ENCODE assay signal across 8 cellular contexts in the genomic region with DNA sequence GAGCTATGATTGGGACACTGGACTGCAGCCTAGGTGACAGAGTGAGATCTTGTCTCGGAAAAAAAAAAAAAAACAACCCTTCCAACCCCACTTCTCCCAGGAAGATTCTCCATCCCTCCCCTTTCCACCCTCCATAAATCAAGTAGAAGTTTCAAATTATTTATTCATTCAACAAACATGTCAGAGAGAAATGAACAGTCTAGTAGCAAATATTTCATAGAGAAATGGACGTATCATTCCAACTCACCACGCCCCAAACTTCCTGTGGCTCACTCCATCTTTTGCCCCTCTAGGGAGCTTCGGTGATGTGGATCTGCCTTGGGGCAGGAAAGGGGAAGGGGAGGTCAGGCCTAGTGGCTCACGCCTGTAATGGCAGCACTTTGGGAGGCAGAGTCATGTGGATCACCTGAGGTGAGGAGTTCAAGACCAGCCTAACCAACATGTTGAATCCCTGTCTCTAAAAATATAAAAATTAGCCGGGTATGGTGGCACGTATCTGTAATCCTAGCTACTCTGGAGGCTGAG. TPM values are rescaled to one million over a fixed set of nuclear protein-coding genes. Genes with fewer than 3 reads are reported as not detected.
DNase-seq lines count a peak whose midpoint lies in the region; ATAC-seq lines count a peak whose summit lies in the region.

No MANE protein-coding gene starts in this region.

- no peak overlapping the region for H3K14ac ChIP-seq in neuronal stem cell (ENCODE audit: low read length)

- H2BK12ac ChIP-seq in neuronal stem cell (ENCODE audit: low read length), result no peak overlapping the region

- H3K27ac Mint-ChIP-seq in CD8-positive, alpha-beta memory T cell, result peak overlapping the region; percentile 57 to 89 (median 81)

- no peaks in the 10 kb centered on the region for H3K9me3 ChIP-seq in CD8-positive, alpha-beta memory T cell (ENCODE audit: low read length)
- H3K9me3 ChIP-seq in NT2/D1 (ENCODE audit: insufficient read depth, low read length) (no peaks in the 10 kb centered on the region), neuronal stem cell (replicated peaks in 1 of 2; ENCODE audit: control insufficient read depth in 2 of 2, insufficient read depth in 1 of 2, low read depth in 1 of 2, low read length in 2 of 2) (no peaks in the 10 kb centered on the region)
- no peaks in the 10 kb centered on the region for H3K9me3 ChIP-seq in effector memory CD4-positive, alpha-beta T cell (ENCODE audit: control insufficient read depth, low read length)

- H3K4me3 ChIP-seq in CD8-positive, alpha-beta memory T cell (ENCODE audit: low read length), result peak overlapping the region; percentile 42
- H3K4me3 ChIP-seq in NT2/D1 (ENCODE audit: insufficient read length, low read depth) (peak overlapping the region; percentile 22), neuronal stem cell (ENCODE audit: low read length in 2 of 2) (peak overlapping the region; percentile 16 to 87)
- peak overlapping the region; percentile 96 for H3K4me3 ChIP-seq in effector memory CD4-positive, alpha-beta T cell (ENCODE audit: insufficient read depth, low read depth, low read length, poor library complexity, severe bottlenecking)

- POLR2A ChIA-PET in CD8-positive, alpha-beta memory T cell (lab: Charles Lee), result interaction anchor here (0.6 to 2.8 kb wide), 4 partner anchors 8 to 75 kb away, joined by 3 to 23 read pairs (median 4); a partner anchor contains a TSS

- CTCF ChIA-PET in CD8-positive, alpha-beta memory T cell (lab: Charles Lee), result interaction anchor here (0.7 to 6.1 kb wide), 5 partner anchors 8 to 31 kb away, joined by 3 to 22 read pairs (median 3); a partner anchor contains a TSS

- peak overlapping the region; percentile 75 for H3K27ac ChIP-seq in CD8-positive, alpha-beta memory T cell (ENCODE audit: low read depth, low read length)
- peak overlapping the region; percentile 89 for H3K27ac ChIP-seq in effector memory CD4-positive, alpha-beta T cell (ENCODE audit: insufficient read depth, low read length, poor library complexity, severe bottlenecking)
- peak overlapping the region; percentile 63 for H3K27ac ChIP-seq in neuronal stem cell (replicated peaks; ENCODE audit: low read length)

- no peak overlapping the region for H3K23ac ChIP-seq in neuronal stem cell (ENCODE audit: low read depth, low read length, poor library complexity)

- peaks cover 36 to 67% (median 47%) of the 10 kb centered on the region in 3 donors for H3K4me1 Mint-ChIP-seq in CD8-positive, alpha-beta memory T cell

- peak overlapping the region; percentile 92 for H3K4me2 ChIP-seq in neuronal stem cell (ENCODE audit: insufficient read depth, low read length, poor library complexity, severe bottlenecking)

- peak in 1 of 5 donors; percentile 38 for DNase-seq in CD8-positive, alpha-beta memory T cell
- DNase-seq in NT2/D1 (ENCODE audit: low read depth, low spot score), result no peak
- no peak for DNase-seq in effector memory CD4-positive, alpha-beta T cell
- no peak for DNase-seq in neuronal stem cell (ENCODE audit: low spot score)
- DNase-seq in NCI-H748 treated with DMSO at 0.1 percent for 48 hours (lab: John Stamatoyannopoulos, UW), result no peak
- DNase-seq in kidney glomerular epithelial cell (lab: John Stamatoyannopoulos, UW), result no peak
- no peak for DNase-seq in DMS 273 (lab: John Stamatoyannopoulos, UW; ENCODE audit: unreplicated experiment)

- H2BK15ac ChIP-seq in neuronal stem cell (ENCODE audit: low read length), result no peak overlapping the region

- H3K9me3 Mint-ChIP-seq in CD8-positive, alpha-beta memory T cell, result no peaks in the 10 kb centered on the region

- H3K27me3 Mint-ChIP-seq in CD8-positive, alpha-beta memory T cell, result no peaks in the 10 kb centered on the region

- H4K91ac ChIP-seq in neuronal stem cell (ENCODE audit: low read depth, low read length, poor library complexity), result no peak overlapping the region

- H3K4me1 ChIP-seq in CD8-positive, alpha-beta memory T cell (ENCODE audit: insufficient read depth, low read length), result peaks cover 49% of the 10 kb centered on the region
- H3K4me1 ChIP-seq in NT2/D1 (ENCODE audit: insufficient read depth, insufficient read length), result peaks cover 23% of the 10 kb centered on the region
- peaks cover 32% of the 10 kb centered on the region for H3K4me1 ChIP-seq in effector memory CD4-positive, alpha-beta T cell (ENCODE audit: control insufficient read depth, insufficient read depth, low read length, poor library complexity, severe bottlenecking)
- peaks cover 5 to 11% of the 10 kb centered on the region in 2 donors for H3K4me1 ChIP-seq in neuronal stem cell (ENCODE audit: control insufficient read depth in 2 of 2, insufficient read depth in 1 of 2, low read depth in 1 of 2, low read length in 2 of 2)

- peaks cover 13% of the 10 kb centered on the region for H3K36me3 ChIP-seq in CD8-positive, alpha-beta memory T cell (ENCODE audit: insufficient read depth, low read length)
- H3K36me3 ChIP-seq in NT2/D1 (ENCODE audit: insufficient read depth, insufficient read length, low read length), result peaks cover 32% of the 10 kb centered on the region
- H3K36me3 ChIP-seq in effector memory CD4-positive, alpha-beta T cell (ENCODE audit: control insufficient read depth, insufficient read depth, low read length), result peaks cover 22% of the 10 kb centered on the region
- H3K36me3 ChIP-seq in neuronal stem cell (replicated peaks in 1 of 2; ENCODE audit: control insufficient read depth in 2 of 2, insufficient read depth in 2 of 2, low read length in 2 of 2), result peaks cover 19 to 34% of the 10 kb centered on the region in 2 donors

- H4K8ac ChIP-seq in neuronal stem cell (ENCODE audit: low read depth, low read length), result no peak overlapping the region

- H3K18ac ChIP-seq in neuronal stem cell (ENCODE audit: low read length), result peak overlapping the region; percentile 24

- H3K79me1 ChIP-seq in neuronal stem cell (ENCODE audit: low read depth, low read length), result peaks cover 5% of the 10 kb centered on the region

- H3K36me3 Mint-ChIP-seq in CD8-positive, alpha-beta memory T cell, result peaks cover 0 to 35% (median 0%) of the 10 kb centered on the region in 3 donors

- H2BK120ac ChIP-seq in neuronal stem cell (ENCODE audit: low read depth, low read length), result no peak overlapping the region

- H3K9ac ChIP-seq in NT2/D1 (ENCODE audit: insufficient read length, low read depth) (peak overlapping the region; percentile 92), neuronal stem cell (ENCODE audit: low read depth, low read length, poor library complexity) (no peak overlapping the region)

- ATAC-seq in GM19455 (IDR thresholded peaks at IDR 0.05; ENCODE audit: unreplicated experiment), result no peak

- H3K4me3 Mint-ChIP-seq in CD8-positive, alpha-beta memory T cell, result peak overlapping the region; percentile 82 to 93 (median 83)

- peak overlapping the region; percentile 88 for H2AFZ ChIP-seq in neuronal stem cell (ENCODE audit: low read length)

- H2AK5ac ChIP-seq in neuronal stem cell (ENCODE audit: low read depth, low read length), result no peak overlapping the region

- WGBS in neuronal stem cell (ENCODE audit: extremely low coverage in 2 of 2, insufficient read length in 2 of 2, insufficient replicate concordance in 1 of 2), 2 donors, result no CpG with 5 or more reads among the region's 7 CpGs

- no peak overlapping the region for H2BK5ac ChIP-seq in neuronal stem cell (ENCODE audit: low read length)

- no peak overlapping the region for H3K4ac ChIP-seq in neuronal stem cell (ENCODE audit: low read length)

- no peaks in the 10 kb centered on the region for H3K27me3 ChIP-seq in CD8-positive, alpha-beta memory T cell (ENCODE audit: insufficient read depth, low read length, poor library complexity, severe bottlenecking)
- H3K27me3 ChIP-seq in NT2/D1 (ENCODE audit: insufficient read depth, insufficient read length), result no peaks in the 10 kb centered on the region
- no peaks in the 10 kb centered on the region for H3K27me3 ChIP-seq in effector memory CD4-positive, alpha-beta T cell (replicated peaks; ENCODE audit: control insufficient read depth, insufficient read depth, low read length, poor library complexity, severe bottlenecking)
- no peaks in the 10 kb centered on the region for H3K27me3 ChIP-seq in neuronal stem cell (ENCODE audit: control insufficient read depth in 3 of 3, insufficient read depth in 3 of 3, low read depth in 1 of 3, low read length in 3 of 3)

RNA-seq across cellular contexts. Expression of a gene that starts 0.6 kb away (rescaled TPM):
- 10 to 100 TPM; 30.5 to 33.2 TPM for total RNA-seq in CD8-positive, alpha-beta memory T cell
- polyA plus RNA-seq in CD8-positive, alpha-beta memory T cell, result 3.4 TPM
- 9.5 TPM for polyA plus RNA-seq in neuronal stem cell (2013, experiment 1 of 2)
- polyA plus RNA-seq in neuronal stem cell (2013, experiment 2 of 2), result 8.9 TPM

RNA-seq across cellular contexts. Expression of a gene that starts 9.3 kb away (rescaled TPM):
- total RNA-seq in CD8-positive, alpha-beta memory T cell, result 1 to 10 TPM; 1.0 to 1.6 TPM
- 0.52 TPM for polyA plus RNA-seq in CD8-positive, alpha-beta memory T cell
- polyA plus RNA-seq in neuronal stem cell (2013, experiment 1 of 2), result 4.7 TPM
- 4.5 TPM for polyA plus RNA-seq in neuronal stem cell (2013, experiment 2 of 2)

RNA-seq across cellular contexts. Expression of a gene that starts 10.4 kb away (rescaled TPM):
- total RNA-seq in CD8-positive, alpha-beta memory T cell, result 100 to 1,000 TPM; 125 to 130 TPM
- 386 TPM for polyA plus RNA-seq in CD8-positive, alpha-beta memory T cell
- 116 TPM for polyA plus RNA-seq in neuronal stem cell (2013, experiment 1 of 2)
- 113 TPM for polyA plus RNA-seq in neuronal stem cell (2013, experiment 2 of 2)

RNA-seq across cellular contexts. Expression of a gene that starts 18.0 kb away (rescaled TPM):
- 1 to 10 TPM; 1.6 to 2.1 TPM for total RNA-seq in CD8-positive, alpha-beta memory T cell
- polyA plus RNA-seq in CD8-positive, alpha-beta memory T cell, result not detected
- 30.8 TPM for polyA plus RNA-seq in neuronal stem cell (2013, experiment 1 of 2)
- 29.9 TPM for polyA plus RNA-seq in neuronal stem cell (2013, experiment 2 of 2)

RNA-seq across cellular contexts. Expression of a gene that starts 18.6 kb away (rescaled TPM):
- 1 to 10 TPM; 5.0 to 5.1 TPM for total RNA-seq in CD8-positive, alpha-beta memory T cell
- 1.5 TPM for polyA plus RNA-seq in CD8-positive, alpha-beta memory T cell
- polyA plus RNA-seq in neuronal stem cell (2013, experiment 1 of 2), result 0.38 TPM
- 0.29 TPM for polyA plus RNA-seq in neuronal stem cell (2013, experiment 2 of 2)

Comparison
In these comparisons a context has a peak if more than half of its experiments do, and no peak if none do; other contexts are left out.
1. H3K4me3 ChIP-seq: peak in every context shown above with its lines; median percentile 96 in effector memory CD4-positive, alpha-beta T cell; 52 in neuronal stem cell; 42 in CD8-positive, alpha-beta memory T cell; 22 in NT2/D1.